ENCODE assay signal across 8 cellular contexts in the genomic region with DNA sequence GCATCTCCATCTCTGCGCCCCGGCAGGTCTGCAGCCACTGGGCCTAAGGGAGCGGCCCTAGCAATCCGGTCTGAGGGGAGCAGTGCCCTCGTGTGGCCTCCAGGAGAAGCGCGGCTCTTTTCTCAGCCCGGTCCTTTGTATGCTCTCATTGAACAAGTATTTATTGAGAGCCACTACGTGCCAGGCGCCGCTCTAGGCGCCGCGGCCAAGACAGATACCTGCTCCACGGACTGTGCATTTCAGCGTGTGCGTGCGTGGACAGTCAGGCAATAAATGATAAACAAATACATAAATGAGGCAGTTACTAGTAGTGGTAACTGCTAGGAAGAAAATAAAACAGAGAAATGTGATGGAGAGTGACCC. TPM values are rescaled to one million over a fixed set of nuclear protein-coding genes. Genes with fewer than 3 reads are reported as not detected.
A peak's percentile ranks its signal among the peaks of the same experiment; 100 is the strongest.
DNase-seq lines count a peak whose midpoint lies in the region; ATAC-seq and TF ChIP-seq lines count a peak whose summit lies in the region.

No MANE protein-coding gene starts in this region.

- peak overlapping the region in 9 of 10 donors; percentile 41 to 80 (median 59) for H3K4me3 Mint-ChIP-seq in naive thymus-derived CD4-positive, alpha-beta T cell
- peak overlapping the region; percentile 41 to 72 for H3K4me3 Mint-ChIP-seq in stimulated activated naive B cell treated with anti-CD40 and anti-IgM and Interleukin-4, amounts not matched to agents 10 μg/mL and 1 μg/mL and 100 μg/mL, for 72 hours

- H3K27me3 ChIP-seq in IMR-90 (ENCODE audit: control insufficient read depth, insufficient read depth, low read length) (no peaks in the 10 kb centered on the region; the same call in 1 of the 2 replicates), OCI-LY1 (ENCODE audit: insufficient read depth, low read length) (no peaks in the 10 kb centered on the region)
- no peaks in the 10 kb centered on the region for H3K27me3 ChIP-seq in naive thymus-derived CD4-positive, alpha-beta T cell (ENCODE audit: control insufficient read depth in 2 of 2, insufficient read depth in 2 of 2, low read length in 2 of 2)

- POLR2A ChIA-PET in IMR-90 (lab: Charles Lee; ENCODE audit: unreplicated experiment), result no interaction called here
- POLR2A ChIA-PET in naive thymus-derived CD4-positive, alpha-beta T cell (lab: Charles Lee), result no interaction called here

- H3K18ac ChIP-seq in IMR-90 (ENCODE audit: low read depth, low read length), result no peak overlapping the region

- H3K23ac ChIP-seq in IMR-90 (ENCODE audit: low read depth, low read length), result no peak overlapping the region

- no TSS peak for BruUV-seq in IMR-90 (replicated peaks; lab: Mats Ljungman, UMichigan)

- no peak overlapping the region for H2BK120ac ChIP-seq in IMR-90 (ENCODE audit: low read depth, low read length)

- no peaks in the 10 kb centered on the region for H3F3A ChIP-seq in OCI-LY1 (ENCODE audit: insufficient read depth, low read length)

- H3K4me1 ChIP-seq in IMR-90 (ENCODE audit: control insufficient read depth, insufficient read depth, low read length) (no peaks in the 10 kb centered on the region), OCI-LY1 (ENCODE audit: insufficient read depth, low read length, severe bottlenecking) (peaks cover 21% of the 10 kb centered on the region)
- H3K4me1 ChIP-seq in naive thymus-derived CD4-positive, alpha-beta T cell (ENCODE audit: control insufficient read depth in 2 of 2, insufficient read depth in 2 of 2, low read length in 2 of 2), result peaks cover 8% of the 10 kb centered on the region in 2 donors

- peak; percentile 96 for TF ChIP-seq CTCF in IMR-90 (conservative IDR thresholded peaks at IDR 0.05; ENCODE audit: low read depth, low read length)
- peak; percentile 96 for TF ChIP-seq CTCF in OCI-LY1 (IDR thresholded peaks at IDR 0.05; ENCODE audit: low read length)

- peak; percentile 35 for DNase-seq in DMS153 treated with DMSO at 0.1 percent for 48 hours (lab: John Stamatoyannopoulos, UW; ENCODE audit: unreplicated experiment)
- DNase-seq in IMR-90, result peak; percentile 83
- DNase-seq in activated T-cell treated with anti-CD3 and anti-CD28 coated beads for 4 hours, result peak; percentile 56
- DNase-seq in erythroblast (lab: John Stamatoyannopoulos, UW), result peak; percentile 77 to 83
- DNase-seq in naive thymus-derived CD4-positive, alpha-beta T cell, result peak; percentile 42 to 73 (median 61)
- DNase-seq in stimulated activated naive B cell treated with anti-CD40 and anti-IgM and Interleukin-4, amounts not matched to agents 10 μg/mL and 1 μg/mL and 100 μg/mL, for 72 hours, result peak; percentile 61

- WGBS in IMR-90 (ENCODE audit: extremely low coverage in 2 of 2, insufficient read length in 1 of 2), 2 experiments, result 20% methylated on average over 1 of the region's 18 CpGs; no CpG with 5 or more reads in 1 of the 2 experiments

- peak; percentile 87 for TF ChIP-seq RAD21 in IMR-90 (IDR thresholded peaks at IDR 0.05; ENCODE audit: low read length)

- peak overlapping the region; percentile 5; the same call in 1 of the 2 replicates for H3K4me3 ChIP-seq in IMR-90 (ENCODE audit: insufficient read depth, low read depth, low read length)
- no peak overlapping the region for H3K4me3 ChIP-seq in OCI-LY1 (ENCODE audit: low read depth, low read length, poor library complexity, severe bottlenecking)
- H3K4me3 ChIP-seq in naive thymus-derived CD4-positive, alpha-beta T cell (ENCODE audit: low read length), result peak overlapping the region; percentile 36

- no peak overlapping the region; the same call in 1 of the 2 replicates for H4K91ac ChIP-seq in IMR-90 (ENCODE audit: insufficient read depth, low read depth, low read length)

- H3K56ac ChIP-seq in IMR-90 (ENCODE audit: extremely low read depth, insufficient read depth, low read length), result no peak overlapping the region

- H2AFZ ChIP-seq in IMR-90 (replicated peaks; ENCODE audit: low read length, poor library complexity) (peak overlapping the region; percentile 87), OCI-LY1 (ENCODE audit: low read length) (no peak overlapping the region)

- no peak overlapping the region for H2AK5ac ChIP-seq in IMR-90 (ENCODE audit: low read depth, low read length)

- H4K5ac ChIP-seq in IMR-90 (ENCODE audit: low read depth, low read length), result no peak overlapping the region

- H3K9me3 Mint-ChIP-seq in naive thymus-derived CD4-positive, alpha-beta T cell, result no peaks in the 10 kb centered on the region
- H3K9me3 Mint-ChIP-seq in stimulated activated naive B cell treated with anti-CD40 and anti-IgM and Interleukin-4, amounts not matched to agents 10 μg/mL and 1 μg/mL and 100 μg/mL, for 72 hours, result no peaks in the 10 kb centered on the region

- H3K36me3 ChIP-seq in IMR-90 (ENCODE audit: control insufficient read depth, insufficient read depth, low read length) (no peaks in the 10 kb centered on the region), OCI-LY1 (ENCODE audit: insufficient read depth, low read length) (no peaks in the 10 kb centered on the region)
- no peaks in the 10 kb centered on the region for H3K36me3 ChIP-seq in naive thymus-derived CD4-positive, alpha-beta T cell (ENCODE audit: control insufficient read depth in 2 of 3, insufficient read depth in 3 of 3, low read length in 3 of 3)

- no peaks in the 10 kb centered on the region for H3K36me3 Mint-ChIP-seq in naive thymus-derived CD4-positive, alpha-beta T cell
- H3K36me3 Mint-ChIP-seq in stimulated activated naive B cell treated with anti-CD40 and anti-IgM and Interleukin-4, amounts not matched to agents 10 μg/mL and 1 μg/mL and 100 μg/mL, for 72 hours, result no peaks in the 10 kb centered on the region

- intact Hi-C loops in IMR-90 (cut with micrococcal nuclease), result loop anchor here (1.0 to 10.0 kb wide), 3 partner anchors 113 to 283 kb away; partner anchors contain the start of gene CYSTM1
- intact Hi-C loops in naive thymus-derived CD4-positive, alpha-beta T cell (cut with micrococcal nuclease), result loop anchor here (1.0 to 10.0 kb wide), 7 partner anchors 11 to 283 kb away; partner anchors contain the start of genes CYSTM1 (in 1 of the 2), HBEGF (in 1 of the 2) and PFDN1 (in 1 of the 2)

- H3K14ac ChIP-seq in IMR-90 (replicated peaks; ENCODE audit: low read depth, low read length), result no peak overlapping the region

- no peaks in the 10 kb centered on the region for H3K79me1 ChIP-seq in IMR-90 (ENCODE audit: low read depth in 1 of 2, low read length in 2 of 2)

- H4K20me1 ChIP-seq in IMR-90 (ENCODE audit: insufficient read depth, low read length) (no peaks in the 10 kb centered on the region), OCI-LY1 (ENCODE audit: insufficient read depth, low read length) (no peaks in the 10 kb centered on the region)

- H3K9ac ChIP-seq in IMR-90 (ENCODE audit: low read depth, low read length), result no peak overlapping the region; the same call in 1 of the 2 replicates
- H3K9ac ChIP-seq in OCI-LY1 (ENCODE audit: low read length), result no peak overlapping the region

- H3K9me3 ChIP-seq in IMR-90 (ENCODE audit: control insufficient read depth, insufficient read depth, low read length), result no peaks in the 10 kb centered on the region
- no peaks in the 10 kb centered on the region for H3K9me3 ChIP-seq in OCI-LY1 (ENCODE audit: low read length)
- no peaks in the 10 kb centered on the region for H3K9me3 ChIP-seq in naive thymus-derived CD4-positive, alpha-beta T cell (ENCODE audit: control insufficient read depth in 2 of 3, low read length in 3 of 3)

- peak overlapping the region in 3 of 9 donors; percentile 20 to 47 (median 46) for H3K27ac Mint-ChIP-seq in naive thymus-derived CD4-positive, alpha-beta T cell
- peak overlapping the region; percentile 72 for H3K27ac Mint-ChIP-seq in stimulated activated naive B cell treated with anti-CD40 and anti-IgM and Interleukin-4, amounts not matched to agents 10 μg/mL and 1 μg/mL and 100 μg/mL, for 72 hours

- dilution Hi-C loops in IMR-90 (cut with HindIII; ENCODE audit: low sequenced_read_pairs, unreplicated experiment), result no loop called here

- H3K27ac ChIP-seq in IMR-90 (ENCODE audit: insufficient read depth, low read length), result no peak overlapping the region
- H3K27ac ChIP-seq in OCI-LY1 (ENCODE audit: low read depth, low read length, poor library complexity, severe bottlenecking), result no peak overlapping the region
- H3K27ac ChIP-seq in naive thymus-derived CD4-positive, alpha-beta T cell (ENCODE audit: low read depth, low read length), result no peak overlapping the region

- CTCF ChIA-PET in IMR-90 (lab: Yijun Ruan, JAX), result no interaction called here
- CTCF ChIA-PET in naive thymus-derived CD4-positive, alpha-beta T cell (lab: Charles Lee), result interaction anchor here (0.6 to 2.1 kb wide), 4 partner anchors 8 to 118 kb away, joined by 3 to 18 read pairs (median 8); no protein-coding TSS in a partner anchor

- H3K4me2 ChIP-seq in IMR-90 (ENCODE audit: low read depth, low read length) (peak overlapping the region; percentile 78), OCI-LY1 (ENCODE audit: low read length) (peak overlapping the region; percentile 44)

- H2AK9ac ChIP-seq in IMR-90 (replicated peaks; ENCODE audit: low read depth, low read length, poor library complexity), result peak overlapping the region; percentile 57

- H3K9me2 ChIP-seq in OCI-LY1 (ENCODE audit: low read depth, low read length), result no peaks in the 10 kb centered on the region

- H2BK20ac ChIP-seq in IMR-90 (ENCODE audit: low read depth, low read length), result no peak overlapping the region

- 0 out of 2 replicates have a peak, but pooled peaks cover 6% of the 10 kb centered on the region for H3K9me1 ChIP-seq in IMR-90 (ENCODE audit: insufficient read depth, low read length)

- H3K27me3 Mint-ChIP-seq in naive thymus-derived CD4-positive, alpha-beta T cell, result peaks cover 0 to 10% (median 0%) of the 10 kb centered on the region in 5 donors
- peaks cover 9 to 12% of the 10 kb centered on the region in 2 donors for H3K27me3 Mint-ChIP-seq in stimulated activated naive B cell treated with anti-CD40 and anti-IgM and Interleukin-4, amounts not matched to agents 10 μg/mL and 1 μg/mL and 100 μg/mL, for 72 hours

- peak overlapping the region in 1 of 2 experiments; percentile 77; a peak in 2 of 4 replicates for H4K8ac ChIP-seq in IMR-90 (ENCODE audit: low read depth in 2 of 2, low read length in 2 of 2)

- ATAC-seq in GM21576 (IDR thresholded peaks at IDR 0.05; ENCODE audit: unreplicated experiment) (peak; percentile 87), IMR-90 (ENCODE audit: low read depth) (peak; percentile 99)
- peak; percentile 97 for ATAC-seq in naive thymus-derived CD4-positive, alpha-beta T cell
- peak; percentile 96 to 97 for ATAC-seq in stimulated activated naive B cell treated with anti-CD40 and anti-IgM and Interleukin-4, amounts not matched to agents 10 μg/mL and 1 μg/mL and 100 μg/mL, for 72 hours (replicated peaks)

- H3K4ac ChIP-seq in IMR-90 (ENCODE audit: low read depth, low read length), result no peak overlapping the region

- H3K4me1 Mint-ChIP-seq in naive thymus-derived CD4-positive, alpha-beta T cell, result peaks cover 7 to 18% (median 8%) of the 10 kb centered on the region in 7 donors
- peaks cover 11 to 12% of the 10 kb centered on the region in 2 donors for H3K4me1 Mint-ChIP-seq in stimulated activated naive B cell treated with anti-CD40 and anti-IgM and Interleukin-4, amounts not matched to agents 10 μg/mL and 1 μg/mL and 100 μg/mL, for 72 hours

- no peak for TF ChIP-seq POLR2A in IMR-90 (IDR thresholded peaks at IDR 0.05; ENCODE audit: low read depth, low read length)
- TF ChIP-seq POLR2A in erythroblast (IDR thresholded peaks at IDR 0.05; ENCODE audit: low read length), result no peak

- H2BK15ac ChIP-seq in IMR-90 (ENCODE audit: low read depth, low read length), result no peak overlapping the region

- H2BK5ac ChIP-seq in IMR-90 (ENCODE audit: low read depth, low read length, poor library complexity, severe bottlenecking), result no peak overlapping the region

- in situ Hi-C loops in IMR-90 (cut with MboI; ENCODE audit: low sequenced_read_pairs), result loop anchor here (25.0 kb wide), 1 partner anchor 570 kb away; the partner anchor contains the start of gene PSD2

- no peaks in the 10 kb centered on the region for H3K79me2 ChIP-seq in OCI-LY1 (ENCODE audit: insufficient read depth, low read length)

RNA-seq across cellular contexts. Expression of gene SLC4A9, which starts 2.3 kb away (rescaled TPM):
- not detected in 2 replicates for total RNA-seq in IMR-90 (2012; rRNA removed)
- not detected in 2 replicates for polyA plus RNA-seq in IMR-90 (2012; rRNA removed)
- not detected in 2 replicates for polyA plus RNA-seq in IMR-90 (2012; cell fraction: cytosol; rRNA removed)
- 0.05 and 0.19 TPM in 2 replicates for polyA plus RNA-seq in IMR-90 (2012; cell fraction: nucleus; rRNA removed; ENCODE audit: low replicate concordance)
- under 1 TPM in 3 of 5 experiments, not detected in 2; 0.13 to 0.96 (median 0.34) TPM for total RNA-seq in naive thymus-derived CD4-positive, alpha-beta T cell
- not detected for polyA plus RNA-seq in naive thymus-derived CD4-positive, alpha-beta T cell

RNA-seq across cellular contexts. Expression of gene HBEGF, which starts 11.3 kb away (rescaled TPM):
- 18.8 and 26.9 TPM in 2 replicates for total RNA-seq in IMR-90 (2012; rRNA removed)
- polyA plus RNA-seq in IMR-90 (2012; rRNA removed), result 36.1 and 48.7 TPM in 2 replicates
- 31.0 and 54.1 TPM in 2 replicates for polyA plus RNA-seq in IMR-90 (2012; cell fraction: cytosol; rRNA removed)
- 41.9 and 95.5 TPM in 2 replicates for polyA plus RNA-seq in IMR-90 (2012; cell fraction: nucleus; rRNA removed; ENCODE audit: low replicate concordance)
- total RNA-seq in naive thymus-derived CD4-positive, alpha-beta T cell, result 10 to 100 TPM in 3 of 5 experiments, under 1 TPM in 2; 0.35 to 95.5 (median 11.6) TPM
- not detected for polyA plus RNA-seq in naive thymus-derived CD4-positive, alpha-beta T cell

RNA-seq across cellular contexts. Expression of gene ANKHD1, which starts 43.9 kb away (rescaled TPM):
- 36.7 and 46.4 TPM in 2 replicates for total RNA-seq in IMR-90 (2012; rRNA removed)
- polyA plus RNA-seq in IMR-90 (2012; rRNA removed), result 29.1 and 32.1 TPM in 2 replicates
- polyA plus RNA-seq in IMR-90 (2012; cell fraction: cytosol; rRNA removed), result 10.5 and 11.1 TPM in 2 replicates
- polyA plus RNA-seq in IMR-90 (2012; cell fraction: nucleus; rRNA removed; ENCODE audit: low replicate concordance), result 33.6 and 94.7 TPM in 2 replicates
- total RNA-seq in naive thymus-derived CD4-positive, alpha-beta T cell, result 100 to 1,000 TPM; 145 to 240 (median 217) TPM
- 10 to 100 TPM; 63.1 to 87.1 TPM for polyA plus RNA-seq in naive thymus-derived CD4-positive, alpha-beta T cell

RNA-seq across cellular contexts. Expression of gene PFDN1, which starts 54.8 kb away (rescaled TPM):
- 92.8 and 98.8 TPM in 2 replicates for total RNA-seq in IMR-90 (2012; rRNA removed)
- 134 and 140 TPM in 2 replicates for polyA plus RNA-seq in IMR-90 (2012; rRNA removed)
- polyA plus RNA-seq in IMR-90 (2012; cell fraction: cytosol; rRNA removed), result 85.4 and 108 TPM in 2 replicates
- polyA plus RNA-seq in IMR-90 (2012; cell fraction: nucleus; rRNA removed; ENCODE audit: low replicate concordance), result 39.7 and 45.7 TPM in 2 replicates
- 10 to 100 TPM; 24.8 to 52.7 (median 28.2) TPM for total RNA-seq in naive thymus-derived CD4-positive, alpha-beta T cell
- polyA plus RNA-seq in naive thymus-derived CD4-positive, alpha-beta T cell, result 100 to 1,000 TPM; 126 to 139 TPM
